ENCODE assay signal across 2 cellular contexts in genomic region chr18:31789409-31789808, GRCh38.
TF ChIP-seq lines count a peak whose summit lies in the region.

No MANE protein-coding gene starts in this region.

TF ChIP-seq in HepG2, 621 proteins besides CTCF, POLR2A, EP300 and RAD21:
- TF ChIP-seq ZNF253 (CRISPR knock-in tag; IDR thresholded peaks at IDR 0.05; ENCODE audit: borderline replicate concordance): no peak
- TF ChIP-seq ZNF644 (CRISPR knock-in tag; IDR thresholded peaks at IDR 0.05; ENCODE audit: low read depth): peak; percentile 28; the same call in 1 of the 2 replicates
- 0 out of 2 replicates have a peak, but pooled peaks have one; percentile 3 for TF ChIP-seq USF2 (IDR thresholded peaks at IDR 0.05; ENCODE audit: low read depth, low read length)
- no peak for TF ChIP-seq USF2 (CRISPR knock-in tag; IDR thresholded peaks at IDR 0.05; ENCODE audit: borderline replicate concordance)
- TF ChIP-seq ZNF263 (CRISPR knock-in tag; IDR thresholded peaks at IDR 0.05): 0 out of 2 replicates have a peak, but pooled peaks have one; percentile 28
- peak; percentile 51; the same call in 1 of the 2 replicates for TF ChIP-seq MNT (IDR thresholded peaks at IDR 0.05)
- TF ChIP-seq NFATC3 (CRISPR knock-in tag; IDR thresholded peaks at IDR 0.05): no peak
- TF ChIP-seq BORCS8-MEF2B (CRISPR knock-in tag; IDR thresholded peaks at IDR 0.05): peak; percentile 35; the same call in 1 of the 2 replicates
- TF ChIP-seq ZNF367 (CRISPR knock-in tag; IDR thresholded peaks at IDR 0.05; ENCODE audit: borderline replicate concordance): no peak
- peak; percentile 61 for TF ChIP-seq ZNF687 (CRISPR knock-in tag; IDR thresholded peaks at IDR 0.05)
- peak; percentile 50; the same call in 1 of the 2 replicates for TF ChIP-seq ZMYM4 (CRISPR knock-in tag; IDR thresholded peaks at IDR 0.05)
- TF ChIP-seq SALL1 (CRISPR knock-in tag; IDR thresholded peaks at IDR 0.05): peak; percentile 50
- no peak for TF ChIP-seq FOXA1 (IDR thresholded peaks at IDR 0.05)
- TF ChIP-seq FOXA1 (CRISPR knock-in tag; IDR thresholded peaks at IDR 0.05): peak; percentile 27; the same call in 1 of the 2 replicates
- no peak for TF ChIP-seq GABPB1 (CRISPR knock-in tag; IDR thresholded peaks at IDR 0.05)
- peak; percentile 82 for TF ChIP-seq MAX (IDR thresholded peaks at IDR 0.05)
- TF ChIP-seq KDM3A (CRISPR knock-in tag; IDR thresholded peaks at IDR 0.05; ENCODE audit: low read depth): no peak
TF ChIP-seq in HepG2: peak in this region for 10.

TF ChIP-seq in H1, 55 proteins besides CTCF, POLR2A, EP300 and RAD21:
- no peak for TF ChIP-seq EZH2 (IDR thresholded peaks at IDR 0.05; ENCODE audit: low read depth, low read length, severe bottlenecking)
- no peak for TF ChIP-seq KDM5A (IDR thresholded peaks at IDR 0.05; ENCODE audit: low read length)
- no peak for TF ChIP-seq BRCA1 (IDR thresholded peaks at IDR 0.05; ENCODE audit: low read depth, low read length)
- no peak for TF ChIP-seq BCL11A (IDR thresholded peaks at IDR 0.05; ENCODE audit: low read depth in 2 of 2, low read length in 2 of 2)
- no peak for TF ChIP-seq HDAC6 (IDR thresholded peaks at IDR 0.05; ENCODE audit: low read depth, low read length)
- no peak for TF ChIP-seq KDM1A (IDR thresholded peaks at IDR 0.05; ENCODE audit: borderline replicate concordance, low read length)
- TF ChIP-seq ZNF274 (IDR thresholded peaks at IDR 0.05; ENCODE audit: borderline replicate concordance, extremely low read depth, low read length): no peak
- no peak for TF ChIP-seq TAF1 (IDR thresholded peaks at IDR 0.05; ENCODE audit: low read depth, low read length)
- TF ChIP-seq SP4 (IDR thresholded peaks at IDR 0.05; ENCODE audit: low read length): no peak
- no peak for TF ChIP-seq ASH2L (IDR thresholded peaks at IDR 0.05; ENCODE audit: low read length)
- TF ChIP-seq TEAD4 (IDR thresholded peaks at IDR 0.05; ENCODE audit: low read depth, low read length): no peak
- TF ChIP-seq EGR1 (IDR thresholded peaks at IDR 0.05; ENCODE audit: borderline replicate concordance, low read depth, low read length): no peak
- no peak for TF ChIP-seq RFX5 (IDR thresholded peaks at IDR 0.05; ENCODE audit: borderline replicate concordance, low read depth, low read length)
- TF ChIP-seq CTBP2 (IDR thresholded peaks at IDR 0.05; ENCODE audit: borderline replicate concordance, insufficient read depth, insufficient read length, low read length): no peak
- TF ChIP-seq NANOG (IDR thresholded peaks at IDR 0.05; ENCODE audit: insufficient read depth, low read depth, low read length, poor library complexity, severe bottlenecking): no peak
